ENCODE assay signal across 23 cellular contexts in the genomic region with DNA sequence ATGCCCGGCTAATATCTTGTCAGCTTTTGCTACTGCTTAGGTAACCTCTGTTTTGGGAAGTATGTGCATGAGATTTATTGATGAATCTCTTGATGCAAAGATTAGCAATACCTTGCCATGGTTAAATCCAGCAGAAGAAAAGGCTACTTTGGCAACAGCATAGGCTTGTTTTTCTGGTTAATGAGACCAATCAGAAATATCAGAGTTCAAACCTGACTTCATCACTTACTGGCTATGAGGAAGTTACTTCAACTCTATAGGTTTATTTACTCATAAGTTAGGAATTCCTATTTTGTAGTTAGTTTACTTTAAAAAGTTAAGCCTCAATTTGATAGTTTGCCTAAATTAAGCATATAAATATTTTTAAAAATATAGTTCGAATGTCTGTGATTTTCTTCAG.
DNase-seq lines count a peak whose midpoint lies in the region; ATAC-seq and TF ChIP-seq lines count a peak whose summit lies in the region.
"Had no signal": no experiment of that assay in that cellular context is flagged by ENCODE, and none has a peak within 500 bp of the region (broad histone marks: within the 10 kb centered on the region; RNA-seq: fewer than 3 reads in every experiment).

No MANE protein-coding gene starts in this region.

- 68 to 70% methylated on average over 2 of the region's 2 CpGs for WGBS in heart right ventricle, 2 donors
- 99 to 100% methylated on average over 1 to 2 of the region's 2 CpGs for WGBS in endodermal cell (ENCODE audit: insufficient coverage in 1 of 2, insufficient read length in 1 of 2), 2 experiments

- H3K4me3 ChIP-seq in heart right ventricle (no peak overlapping the region), ascending aorta (no peak overlapping the region), thoracic aorta (peak overlapping the region; percentile 8), endodermal cell (ENCODE audit: low read length) (no peak overlapping the region)
- H3K4me3 ChIP-seq: vagina had no signal

- H3K4me1 Mint-ChIP-seq in endodermal cell = peaks cover 36% of the 10 kb centered on the region
- H3K4me1 Mint-ChIP-seq: central memory CD8-positive, alpha-beta T cell had no signal

- H3K9me3 ChIP-seq in heart right ventricle (no peaks in the 10 kb centered on the region), ascending aorta (no peaks in the 10 kb centered on the region), thoracic aorta (no peaks in the 10 kb centered on the region), endodermal cell (ENCODE audit: control insufficient read depth, low read length) (peaks cover 9% of the 10 kb centered on the region)
- H3K9me3 ChIP-seq: vagina had no signal

- H3K4me3 Mint-ChIP-seq in endodermal cell = no peak overlapping the region
- H3K4me3 Mint-ChIP-seq: central memory CD8-positive, alpha-beta T cell; nephron had no signal

- H3K27me3 Mint-ChIP-seq in endodermal cell (ENCODE audit: insufficient read depth) = no peaks in the 10 kb centered on the region
- H3K27me3 Mint-ChIP-seq: central memory CD8-positive, alpha-beta T cell had no signal

- H3K4me1 ChIP-seq in heart right ventricle (peaks cover 11 to 80% (median 55%) of the 10 kb centered on the region in 9 donors), ascending aorta (peaks cover 0 to 21% of the 10 kb centered on the region in 2 donors), foreskin keratinocyte (peaks cover 46% of the 10 kb centered on the region), thoracic aorta (ENCODE audit: control insufficient read depth in 1 of 2, low read depth in 2 of 2) (peaks cover 22 to 73% of the 10 kb centered on the region in 2 donors), endodermal cell (ENCODE audit: control insufficient read depth, insufficient read depth, low read length) (peaks cover 11% of the 10 kb centered on the region)

- DNase-seq in heart right ventricle (no peak), left ventricle myocardium superior (no peak), ascending aorta (ENCODE audit: low spot score in 2 of 2) (no peak), foreskin keratinocyte (peak; percentile 76 to 86), thoracic aorta (ENCODE audit: low spot score) (no peak), GM13977 (ENCODE audit: low spot score) (no peak), endodermal cell (no peak)
- no peak for DNase-seq in activated CD8-positive, alpha-beta memory T cell treated with anti-CD3 and anti-CD28 coated beads for 24 hours
- DNase-seq: activated CD4-positive, alpha-beta T cell treated with anti-CD3 and anti-CD28 coated beads for 4 hours; activated gamma-delta T cell; C1 segment of cervical spinal cord; effector CD8-positive, alpha-beta T cell; GF-D8; islet precursor cell; NCI-H1048; NCI-H2029 treated with DMSO at 0.1 percent for 48 hours; NCI-H510A; RPMI8226; small intestine had no signal

- peak overlapping the region in 7 of 10 donors; percentile 1 to 90 (median 85) for H3K27ac ChIP-seq in heart right ventricle
- peak overlapping the region; percentile 50 to 57 for H3K27ac ChIP-seq in ascending aorta
- peak overlapping the region; percentile 50 for H3K27ac ChIP-seq in foreskin keratinocyte
- H3K27ac ChIP-seq in thoracic aorta = peak overlapping the region; percentile 31 to 59
- H3K27ac ChIP-seq in endodermal cell (ENCODE audit: low read depth, low read length) = no peak overlapping the region
- H3K27ac ChIP-seq: KMS-11 had no signal

- ATAC-seq in heart right ventricle (no peak), left ventricle myocardium superior (no peak), foreskin keratinocyte (peak; percentile 57), thoracic aorta (ENCODE audit: insufficient number of reproducible peaks, low FRiP score, low read depth) (no peak)

- peaks cover 4% of the 10 kb centered on the region for H3K9me3 Mint-ChIP-seq in endodermal cell
- H3K9me3 Mint-ChIP-seq: central memory CD8-positive, alpha-beta T cell had no signal

- intact Hi-C loops in heart right ventricle (cut with DNase I) = no loop called here
- intact Hi-C loops in left ventricle myocardium superior (cut with micrococcal nuclease) = loop anchor here (10.0 kb wide), 1 partner anchor 90 kb away; the partner anchor contains the start of gene PDLIM5
- intact Hi-C loops in ascending aorta (cut with DNase I) = no loop called here

- no peak for TF ChIP-seq CTCF in heart right ventricle (IDR thresholded peaks at IDR 0.05)
- no peak for TF ChIP-seq CTCF in ascending aorta (IDR thresholded peaks at IDR 0.05)
- no peak for TF ChIP-seq CTCF in foreskin keratinocyte (conservative IDR thresholded peaks at IDR 0.05)
- no peak for TF ChIP-seq CTCF in thoracic aorta (IDR thresholded peaks at IDR 0.05)
- no peak for TF ChIP-seq CTCF in GM13977 (IDR thresholded peaks at IDR 0.05; ENCODE audit: extremely low read depth, insufficient read depth, missing control alignments)
- TF ChIP-seq CTCF in endodermal cell (conservative IDR thresholded peaks at IDR 0.05) = no peak

- no peak overlapping the region for H3K9ac ChIP-seq in endodermal cell (ENCODE audit: extremely low read depth, low read length, poor library complexity, severe bottlenecking)
- H3K9ac ChIP-seq: KMS-11 had no signal

- peaks cover 0 to 6% (median 0%) of the 10 kb centered on the region in 9 donors for H3K36me3 ChIP-seq in heart right ventricle
- no peaks in the 10 kb centered on the region for H3K36me3 ChIP-seq in ascending aorta
- H3K36me3 ChIP-seq in thoracic aorta = no peaks in the 10 kb centered on the region
- peaks cover 22% of the 10 kb centered on the region for H3K36me3 ChIP-seq in endodermal cell (ENCODE audit: control insufficient read depth, insufficient read depth, low read length)
- H3K36me3 ChIP-seq: vagina had no signal

- in situ Hi-C loops in GM13977 (cut with MboI; ENCODE audit: low pct_unique_long_range_greater_than_20kb, low sequenced_read_pairs, unreplicated experiment) = no loop called here

- H3K27ac Mint-ChIP-seq in endodermal cell = no peak overlapping the region

- no peaks in the 10 kb centered on the region for H3K27me3 ChIP-seq in heart right ventricle
- no peaks in the 10 kb centered on the region for H3K27me3 ChIP-seq in ascending aorta
- no peaks in the 10 kb centered on the region for H3K27me3 ChIP-seq in foreskin keratinocyte
- H3K27me3 ChIP-seq in thoracic aorta (replicated peaks; ENCODE audit: insufficient read depth) = no peaks in the 10 kb centered on the region
- H3K27me3 ChIP-seq in endodermal cell (ENCODE audit: control insufficient read depth, insufficient read depth, low read length, poor library complexity, severe bottlenecking) = no peaks in the 10 kb centered on the region
- H3K27me3 ChIP-seq: vagina had no signal

- H3K36me3 Mint-ChIP-seq in endodermal cell (ENCODE audit: low read depth) = peaks cover 19% of the 10 kb centered on the region

Comparison
In these comparisons a context has a peak if more than half of its experiments do, and no peak if none do; other contexts are left out.
1. DNase-seq: peak in foreskin keratinocyte (2 of 2); none in heart right ventricle (0 of 2), left ventricle myocardium superior (single experiment), ascending aorta (0 of 2), thoracic aorta (single experiment), GM13977 (single experiment), endodermal cell (single experiment) and activated CD8-positive, alpha-beta memory T cell treated with anti-CD3 and anti-CD28 coated beads for 24 hours (single experiment).